Comparison of ENCODE assay signal across 8 cellular contexts in genomic region chr1:230753586-230754251, GRCh38.
DNase-seq lines count a peak whose midpoint lies in the region; TF ChIP-seq lines count a peak whose summit lies in the region.

No MANE protein-coding gene starts in this region.

- peak overlapping the region; percentile 33; the same call in 1 of the 2 replicates for H3K4me3 ChIP-seq in AG04449 (ENCODE audit: low read depth, low read length)
- H3K4me3 ChIP-seq in mucosa of rectum (ENCODE audit: low read length in 2 of 2), result peak overlapping the region; percentile 47 to 48

- H3K4me1 ChIP-seq in mucosa of rectum (ENCODE audit: control insufficient read depth in 2 of 2, insufficient read depth in 2 of 2, low read length in 2 of 2), result peaks cover 24 to 50% of the 10 kb centered on the region in 2 donors

- no peak for TF ChIP-seq CTCF in AG04449 (IDR thresholded peaks at IDR 0.05; ENCODE audit: insufficient read depth, low read length, missing control alignments)

- no peaks in the 10 kb centered on the region for H3K36me3 ChIP-seq in mucosa of rectum (ENCODE audit: control insufficient read depth in 2 of 2, insufficient read depth in 2 of 2, low read length in 2 of 2)

- POLR2A ChIA-PET in AG04449 (lab: Yijun Ruan, JAX), result no interaction called here

- H3K9me3 ChIP-seq in mucosa of rectum (ENCODE audit: control insufficient read depth in 2 of 2, low read length in 2 of 2), result no peaks in the 10 kb centered on the region

- CTCF ChIA-PET in AG04449 (lab: Yijun Ruan, JAX), result interaction anchor here (0.7 to 1.0 kb wide), 3 partner anchors 43 to 112 kb away, joined by 3 read pairs; no protein-coding TSS in a partner anchor

- H3K27me3 ChIP-seq in mucosa of rectum (ENCODE audit: control insufficient read depth in 2 of 2, insufficient read depth in 2 of 2, low read length in 2 of 2), result no peaks in the 10 kb centered on the region

- peak overlapping the region; percentile 80 to 91 for H3K27ac ChIP-seq in mucosa of rectum (ENCODE audit: low read depth in 2 of 2, low read length in 2 of 2)

- peak overlapping the region in 1 of 2 donors; percentile 61 for H3K9ac ChIP-seq in mucosa of rectum (ENCODE audit: low read depth in 1 of 2, low read length in 2 of 2)

- DNase-seq in AG04449 (ENCODE audit: low read depth, low spot score) (no peak), HCEC 1CT (peak; percentile 13), NOMO-1 treated with dmso at 0.1 percent for 144 hours (lab: John Stamatoyannopoulos, UW; ENCODE audit: unreplicated experiment) (peak; percentile 16), ecto neural progenitor cell (ENCODE audit: low spot score) (peak; percentile 79), HK-2 (ENCODE audit: unreplicated experiment) (no peak), kidney glomerular epithelial cell (lab: John Stamatoyannopoulos, UW) (no peak)
- DNase-seq in stimulated activated naive CD4-positive, alpha-beta T cell treated with Interleukin-2 at 50 U/mL for 16 hours (lab: John Stamatoyannopoulos, UW), result no peak

Comparison
In these comparisons a context has a peak if more than half of its experiments do, and no peak if none do; other contexts are left out.
1. DNase-seq: peak in HCEC 1CT (single experiment), NOMO-1 treated with dmso at 0.1 percent for 144 hours (single experiment) and ecto neural progenitor cell (single experiment); none in AG04449 (single experiment), stimulated activated naive CD4-positive, alpha-beta T cell treated with Interleukin-2 at 50 U/mL for 16 hours (single experiment), HK-2 (single experiment) and kidney glomerular epithelial cell (single experiment).